ENCODE assay signal across 21 cellular contexts in the genomic region with DNA sequence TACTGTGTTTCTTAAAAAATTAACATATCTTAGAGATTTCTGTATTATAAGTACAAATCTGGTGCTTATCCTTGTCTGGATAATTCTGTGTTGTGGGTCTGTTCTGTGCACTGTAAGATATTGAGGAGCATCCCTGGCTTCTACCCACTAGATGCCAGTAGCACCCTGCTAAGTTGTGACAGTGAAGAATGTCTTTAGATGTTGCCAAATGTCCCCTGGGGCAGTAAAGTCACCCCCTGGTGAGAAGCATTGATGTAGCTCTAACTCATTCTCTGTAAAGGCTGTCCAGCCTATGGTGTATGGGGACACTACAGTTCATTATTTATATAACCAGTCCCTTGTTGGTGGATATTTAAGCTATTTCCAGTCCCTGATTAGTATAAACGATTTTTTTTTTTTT. TPM values are rescaled to one million over a fixed set of nuclear protein-coding genes. Genes with fewer than 3 reads are reported as not detected.
DNase-seq lines count a peak whose midpoint lies in the region; ATAC-seq, FAIRE-seq and TF ChIP-seq lines count a peak whose summit lies in the region.
"Had no signal": no experiment of that assay in that cellular context is flagged by ENCODE, and none has a peak within 500 bp of the region (broad histone marks: within the 10 kb centered on the region; RNA-seq: fewer than 3 reads in every experiment).

No MANE protein-coding gene starts in this region.

- no peak overlapping the region for H3K4me3 ChIP-seq in A673 (ENCODE audit: low read depth, low read length, poor library complexity, severe bottlenecking)
- H3K4me3 ChIP-seq in HCT116 (replicated peaks in 1 of 2; ENCODE audit: low read depth in 1 of 2, low read length in 2 of 2), result no peak overlapping the region
- no peak overlapping the region for H3K4me3 ChIP-seq in H1 (ENCODE audit: extremely low read depth in 1 of 4, insufficient read depth in 2 of 4, low read depth in 3 of 4, low read length in 4 of 4)
- H3K4me3 ChIP-seq: HAP-1, uterus had no signal

- no peak overlapping the region for H2BK20ac ChIP-seq in H1 (ENCODE audit: low read length)

- peak overlapping the region; percentile 53 for H3K4me2 ChIP-seq in HCT116 (ENCODE audit: low read length)
- no peak overlapping the region for H3K4me2 ChIP-seq in H1 (ENCODE audit: insufficient read depth in 1 of 2, low read depth in 2 of 2, low read length in 2 of 2)

- H3K27me3 ChIP-seq in A673 (replicated peaks; ENCODE audit: insufficient read depth, low read depth, low read length, poor library complexity) (no peaks in the 10 kb centered on the region), HCT116 (ENCODE audit: insufficient read depth, low read length) (no peaks in the 10 kb centered on the region), H1 (replicated peaks in 1 of 4; ENCODE audit: control insufficient read depth in 3 of 4, extremely low read depth in 1 of 4, insufficient read depth in 3 of 4, low read length in 3 of 4) (no peaks in the 10 kb centered on the region)
- H3K27me3 ChIP-seq: BE2C, brain microvascular endothelial cell, uterus had no signal

- no peak overlapping the region for H3K27ac ChIP-seq in A673 (ENCODE audit: low read depth, low read length, poor library complexity, severe bottlenecking)
- H3K27ac ChIP-seq in HCT116 (ENCODE audit: low read depth, low read length), result no peak overlapping the region
- no peak overlapping the region for H3K27ac ChIP-seq in H1 (ENCODE audit: low read depth, low read length)
- H3K27ac ChIP-seq: brain microvascular endothelial cell had no signal

- H3K79me2 ChIP-seq in HCT116 (ENCODE audit: insufficient read depth, low read length) (no peaks in the 10 kb centered on the region), H1 (ENCODE audit: control insufficient read depth in 1 of 2, insufficient read depth in 2 of 2, low read length in 2 of 2) (no peaks in the 10 kb centered on the region)

- peaks cover 2% of the 10 kb centered on the region; the same call in 1 of the 2 replicates for H3K23me2 ChIP-seq in H1 (ENCODE audit: low read depth, low read length)

- TF ChIP-seq RAD21 in HCT116 (IDR thresholded peaks at IDR 0.05; ENCODE audit: low read depth) (peak; percentile 59), H1 (IDR thresholded peaks at IDR 0.05 in 1 of 2, conservative IDR thresholded peaks at IDR 0.05 in 1 of 2; ENCODE audit: low read depth in 2 of 2, low read length in 2 of 2) (peak; percentile 13 to 30; a peak in 1 of 4 replicates)

- peaks cover 4 to 8% of the 10 kb centered on the region in 2 donors for H3K9me3 Mint-ChIP-seq in activated T-cell treated with anti-CD3 and anti-CD28 coated beads, Interleukin-2, amount 50 U/mL, for 72 hours
- H3K9me3 Mint-ChIP-seq: activated CD8-positive, alpha-beta T cell treated with anti-CD3 and anti-CD28 coated beads for 36 hours had no signal

- no peak overlapping the region for H2BK5ac ChIP-seq in H1 (ENCODE audit: low read depth, low read length)

- ATAC-seq in HCT116, result peak; percentile 86
- no peak for ATAC-seq in activated T-cell treated with anti-CD3 and anti-CD28 coated beads, Interleukin-2, amount 50 U/mL, for 72 hours (replicated peaks in 1 of 2)
- ATAC-seq: activated CD8-positive, alpha-beta T cell treated with anti-CD3 and anti-CD28 coated beads for 36 hours; stimulated activated effector memory CD8-positive, alpha-beta T cell treated with anti-CD3 and anti-CD28 coated beads, Interleukin-12 subunit alpha, Interleukin-12 subunit beta, amount 100 ng/mL, for 72 hours had no signal

- no peak overlapping the region for H3K9ac ChIP-seq in HCT116 (ENCODE audit: low read length)
- no peak overlapping the region for H3K9ac ChIP-seq in H1 (replicated peaks in 1 of 4; ENCODE audit: extremely low read depth in 1 of 4, low read depth in 3 of 4, low read length in 3 of 4)

- BruUV-seq in A673 (replicated peaks; lab: Mats Ljungman, UMichigan), result no TSS peak
- BruUV-seq in HCT116 (replicated peaks; lab: Mats Ljungman, UMichigan), result no TSS peak

- no peak overlapping the region for H4K91ac ChIP-seq in H1 (replicated peaks; ENCODE audit: insufficient read length, low read length)

- FAIRE-seq in H1 (lab: Jason Lieb, UNC) (no peak), H54 (lab: Jason Lieb, UNC) (no peak)
- FAIRE-seq: GM18507 had no signal

- no peak overlapping the region for H3K18ac ChIP-seq in H1 (ENCODE audit: extremely low read depth, low read length)

- H4K5ac ChIP-seq in H1 (ENCODE audit: insufficient read length, low read depth, low read length), result no peak overlapping the region

- WGBS in H1 (ENCODE audit: extremely low coverage in 1 of 2, insufficient coverage in 1 of 2, insufficient read length in 1 of 2, insufficient replicate concordance in 2 of 2, low coverage in 1 of 2, low lambda C conversion rate in 2 of 2, missing lambda C conversion rate in 1 of 2), 2 experiments, result 45% methylated on average over 1 of the region's 1 CpG; no CpG with 5 or more reads in 1 of the 2 experiments

- RAD21 ChIA-PET in HCT116 (lab: Charles Lee; ENCODE audit: low non-redundant PET in 1 of 2, low total read pairs in 2 of 2, uncharacterized antibody in 2 of 2, unreplicated experiment in 2 of 2), result no interaction called here

- no peak overlapping the region for H3K4ac ChIP-seq in H1 (replicated peaks; ENCODE audit: insufficient read length, low read depth, low read length)

- H2AFZ ChIP-seq in HCT116 (ENCODE audit: low read depth, low read length, poor library complexity, severe bottlenecking) (peak overlapping the region; percentile 94), H1 (ENCODE audit: low read length) (no peak overlapping the region)

- no peak overlapping the region for H2BK12ac ChIP-seq in H1 (ENCODE audit: low read depth, low read length)

- peaks cover 23% of the 10 kb centered on the region for H3K4me1 Mint-ChIP-seq in activated T-cell treated with anti-CD3 and anti-CD28 coated beads, Interleukin-2, amount 50 U/mL, for 72 hours (ENCODE audit: low read depth)

- no peak overlapping the region for H2BK120ac ChIP-seq in H1 (replicated peaks; ENCODE audit: low read depth, low read length)

- no peaks in the 10 kb centered on the region for H3K9me3 ChIP-seq in A673 (ENCODE audit: low read depth, low read length, poor library complexity, severe bottlenecking)
- H3K9me3 ChIP-seq in HCT116 (ENCODE audit: control insufficient read depth in 1 of 2, insufficient read depth in 1 of 2, low read depth in 1 of 2, low read length in 2 of 2), result no peaks in the 10 kb centered on the region
- no peaks in the 10 kb centered on the region for H3K9me3 ChIP-seq in H1 (ENCODE audit: insufficient read depth in 2 of 2, low read depth in 1 of 2, low read length in 1 of 2)
- H3K9me3 ChIP-seq: BE2C, HAP-1, uterus had no signal

- H3K27me3 Mint-ChIP-seq in activated T-cell treated with anti-CD3 and anti-CD28 coated beads, Interleukin-2, amount 50 U/mL, for 72 hours (ENCODE audit: low read depth), result no peaks in the 10 kb centered on the region
- H3K27me3 Mint-ChIP-seq: activated CD8-positive, alpha-beta T cell treated with anti-CD3 and anti-CD28 coated beads for 36 hours had no signal

- H3K9me2 ChIP-seq in HCT116 (ENCODE audit: insufficient read depth), result no peaks in the 10 kb centered on the region

- H2AK5ac ChIP-seq in H1 (ENCODE audit: low read depth, low read length), result no peak overlapping the region

- H3K14ac ChIP-seq in H1 (ENCODE audit: insufficient read length), result no peak overlapping the region

- no peaks in the 10 kb centered on the region for H3K79me1 ChIP-seq in H1 (ENCODE audit: low read depth, low read length)

- no peak overlapping the region for H3K27ac Mint-ChIP-seq in activated T-cell treated with anti-CD3 and anti-CD28 coated beads, Interleukin-2, amount 50 U/mL, for 72 hours
- H3K27ac Mint-ChIP-seq: activated CD8-positive, alpha-beta T cell treated with anti-CD3 and anti-CD28 coated beads for 36 hours; stimulated activated effector memory CD8-positive, alpha-beta T cell treated with anti-CD3 and anti-CD28 coated beads, Interleukin-12 subunit alpha, Interleukin-12 subunit beta, amount 100 ng/mL, for 72 hours; T-helper 2 cell treated with Interferon-gamma antibody and Interleukin-4, amounts not matched to agents 5 μg/mL and 100 μg/mL, for 36 hours had no signal

- TF ChIP-seq CTCF in A673 (conservative IDR thresholded peaks at IDR 0.05; ENCODE audit: low read depth, low read length) (peak; percentile 19; the same call in 1 of the 2 replicates), HCT116 (IDR thresholded peaks at IDR 0.05 in 2 of 3, conservative IDR thresholded peaks at IDR 0.05 in 1 of 3; ENCODE audit: borderline replicate concordance in 1 of 3, insufficient read depth in 1 of 3, low read depth in 2 of 3, low read length in 2 of 3) (peak in 2 of 3 experiments; percentile 11 to 26; a peak in 3 of 6 replicates), H1 (IDR thresholded peaks at IDR 0.05; ENCODE audit: control extremely low read depth in 1 of 3, insufficient read depth in 1 of 3, low read depth in 1 of 3, low read length in 3 of 3) (no peak)

- no peak overlapping the region for H3K23ac ChIP-seq in H1 (ENCODE audit: insufficient read length)

- no peak overlapping the region for H4K8ac ChIP-seq in H1 (ENCODE audit: extremely low read depth, insufficient read depth, low read length)

- intact Hi-C loops in A673 (cut with micrococcal nuclease; ENCODE audit: unreplicated experiment), result no loop called here
- intact Hi-C loops in HCT116 (cut with micrococcal nuclease), result no loop called here

- H3K4me1 ChIP-seq in A673 (ENCODE audit: insufficient read depth, low read length, poor library complexity, severe bottlenecking), result peaks cover 19% of the 10 kb centered on the region
- H3K4me1 ChIP-seq in HCT116 (ENCODE audit: control insufficient read depth in 1 of 2, insufficient read depth in 2 of 2, low read length in 2 of 2), result peaks cover 20 to 29% of the 10 kb centered on the region in 2 experiments
- no peaks in the 10 kb centered on the region for H3K4me1 ChIP-seq in H1 (replicated peaks in 1 of 4; ENCODE audit: control insufficient read depth in 3 of 4, insufficient read depth in 4 of 4, low read length in 3 of 4)
- H3K4me1 ChIP-seq: BE2C had no signal

- no peaks in the 10 kb centered on the region for H4K20me1 ChIP-seq in HCT116 (ENCODE audit: insufficient read depth)
- no peaks in the 10 kb centered on the region for H4K20me1 ChIP-seq in H1 (replicated peaks in 1 of 2; ENCODE audit: control insufficient read depth in 1 of 2, insufficient read depth in 2 of 2, low read length in 2 of 2)

- peak; percentile 72 for DNase-seq in A673 (ENCODE audit: low spot score)
- no peak for DNase-seq in HCT116 (ENCODE audit: low read depth, low spot score)
- peak; percentile 53 for DNase-seq in NOMO-1 treated with DMSO at 0.1 percent for 48 hours (lab: John Stamatoyannopoulos, UW; ENCODE audit: unreplicated experiment)
- DNase-seq in H1 (ENCODE audit: low read depth in 1 of 2, low spot score in 2 of 2), result no peak
- no peak for DNase-seq in activated T-cell treated with anti-CD3 and anti-CD28 coated beads, Interleukin-2, amount 50 U/mL, for 72 hours
- no peak for DNase-seq in H54 (ENCODE audit: insufficient read length, low spot score)
- DNase-seq in cerebellum (ENCODE audit: low spot score), result no peak
- DNase-seq in activated gamma-delta T cell treated with Interleukin-2 at 50 U/mL for 16 hours, result no peak
- DNase-seq: activated CD8-positive, alpha-beta T cell treated with anti-CD3 and anti-CD28 coated beads for 36 hours; activated gamma-delta T cell; BE2C; brain microvascular endothelial cell; GDM1; glutamatergic neuron; NCI-H2081 treated with DMSO at 0.1 percent for 48 hours; stimulated activated CD4-positive, alpha-beta T cell treated with anti-CD3 and anti-CD28 coated beads, Interleukin-4, amount 100 ng/mL, for 1 hour; uterus had no signal

- TF ChIP-seq POLR2A in HCT116 (IDR thresholded peaks at IDR 0.05; ENCODE audit: borderline replicate concordance, extremely low read depth, insufficient read depth, insufficient read length) (no peak), H1 (IDR thresholded peaks at IDR 0.05; ENCODE audit: control extremely low read depth in 1 of 2, low read depth in 2 of 2, low read length in 2 of 2) (no peak), H54 (IDR thresholded peaks at IDR 0.05; ENCODE audit: low read depth, low read length) (no peak)

- no peak overlapping the region for H2BK15ac ChIP-seq in H1 (ENCODE audit: low read length)

- no peak for TF ChIP-seq EP300 in H1 (IDR thresholded peaks at IDR 0.05; ENCODE audit: borderline replicate concordance in 1 of 2, low read depth in 2 of 2, low read length in 2 of 2)

- CTCF ChIA-PET in A673 (lab: Charles Lee), result interaction anchor here (0.7 kb wide), 1 partner anchor 157 kb away, joined by 6 read pairs; no protein-coding TSS in a partner anchor
- CTCF ChIA-PET in HCT116 (lab: Charles Lee), result interaction anchor here (0.6 to 1.1 kb wide), 2 partner anchors 83 to 451 kb away, joined by 3 to 4 read pairs; no protein-coding TSS in a partner anchor
- CTCF ChIA-PET in H1 (lab: Charles Lee; ENCODE audit: partially characterized antibody), result interaction anchor here (1.3 to 2.2 kb wide), 3 partner anchors 9 to 67 kb away, joined by 3 to 8 read pairs (median 7); no protein-coding TSS in a partner anchor

- H3K4me3 Mint-ChIP-seq in activated T-cell treated with anti-CD3 and anti-CD28 coated beads, Interleukin-2, amount 50 U/mL, for 72 hours, result no peak overlapping the region
- H3K4me3 Mint-ChIP-seq: activated CD8-positive, alpha-beta T cell treated with anti-CD3 and anti-CD28 coated beads for 36 hours; stimulated activated effector memory CD8-positive, alpha-beta T cell treated with anti-CD3 and anti-CD28 coated beads, Interleukin-12 subunit alpha, Interleukin-12 subunit beta, amount 100 ng/mL, for 72 hours; T-helper 2 cell treated with Interferon-gamma antibody and Interleukin-4, amounts not matched to agents 5 μg/mL and 100 μg/mL, for 36 hours had no signal

- POLR2A ChIA-PET in A673 (lab: Charles Lee; ENCODE audit: low non-redundant PET), result interaction anchor here (0.6 kb wide), 2 partner anchors 38 to 69 kb away, joined by 4 to 6 read pairs; no protein-coding TSS in a partner anchor
- POLR2A ChIA-PET in HCT116 (lab: Charles Lee), result interaction anchor here (1.2 kb wide), 1 partner anchor 94 kb away, joined by 3 read pairs; no protein-coding TSS in a partner anchor
- POLR2A ChIA-PET in H1 (lab: Charles Lee; ENCODE audit: partially characterized antibody), result interaction anchor here (0.6 kb wide), 1 partner anchor 143 kb away, joined by 3 read pairs; no protein-coding TSS in a partner anchor

- no peaks in the 10 kb centered on the region for H3K36me3 ChIP-seq in A673 (ENCODE audit: insufficient read depth, low read length, poor library complexity, severe bottlenecking)
- H3K36me3 ChIP-seq in HCT116 (ENCODE audit: control insufficient read depth in 1 of 2, insufficient read depth in 2 of 2, low read length in 2 of 2), result no peaks in the 10 kb centered on the region
- no peaks in the 10 kb centered on the region for H3K36me3 ChIP-seq in H1 (ENCODE audit: control insufficient read depth in 2 of 4, insufficient read depth in 4 of 4, low read length in 3 of 4)
- H3K36me3 ChIP-seq: BE2C, brain microvascular endothelial cell, HAP-1, uterus had no signal

- H3K56ac ChIP-seq in H1 (replicated peaks; ENCODE audit: insufficient read length, low read depth, low read length), result no peak overlapping the region

- no peaks in the 10 kb centered on the region for H3K36me3 Mint-ChIP-seq in activated T-cell treated with anti-CD3 and anti-CD28 coated beads, Interleukin-2, amount 50 U/mL, for 72 hours (ENCODE audit: insufficient read depth in 2 of 2)
- H3K36me3 Mint-ChIP-seq: stimulated activated effector memory CD8-positive, alpha-beta T cell treated with anti-CD3 and anti-CD28 coated beads, Interleukin-12 subunit alpha, Interleukin-12 subunit beta, amount 100 ng/mL, for 72 hours had no signal

RNA-seq across cellular contexts. Expression of a gene that starts 31.4 kb away (rescaled TPM):
- total RNA-seq in A673 (2021) (1.7 and 3.9 TPM in 2 replicates), HCT116 (2021; ENCODE audit: unreplicated experiment) (4.7 TPM), cerebellum (1.4 TPM)
- polyA plus RNA-seq in HCT116 (2012), result 12.0 and 15.5 TPM in 2 replicates
- 1.3 and 1.5 TPM in 2 replicates for total RNA-seq in H1 (2021; fragmentation: NEBNext Ultra II Directional; extraction: Animal tissue kit (Norgen Biotek cat#: 25700))
- 0.39 TPM in 2 replicates for polyA plus RNA-seq in H1 (2011; rRNA removed)
- polyA plus RNA-seq in H1 (2011; cell fraction: cytosol; rRNA removed), result 0.93 TPM
- 2.5 TPM for polyA plus RNA-seq in H1 (2011; cell fraction: nucleus; rRNA removed)
- 3.1 to 5.2 TPM (median 3.9 TPM) in 4 replicates for polyA plus RNA-seq in H1 (2012, experiment 1 of 2)
- not detected for polyA plus RNA-seq in H1 (2012, experiment 2 of 2)
- polyA plus RNA-seq in H1 (2013, experiment 1 of 2), result 0.28 TPM
- 0.22 TPM for polyA plus RNA-seq in H1 (2013, experiment 2 of 2)
- polyA minus RNA-seq in H1 (2011; rRNA and poly(A)+ RNA removed), result 0.73 and 2.6 TPM in 2 replicates
- polyA minus RNA-seq in H1 (2011; cell fraction: cytosol; rRNA and poly(A)+ RNA removed), result not detected
- polyA minus RNA-seq in H1 (2011; cell fraction: nucleus; rRNA and poly(A)+ RNA removed), result 2.1 TPM
- 1 to 10 TPM; 2.0 to 2.1 TPM for total RNA-seq in activated T-cell treated with anti-CD3 and anti-CD28 coated beads, Interleukin-2, amount 50 U/mL, for 72 hours

Comparison
In these comparisons a context has a peak if more than half of its experiments do, and no peak if none do; other contexts are left out.
1. DNase-seq: peak in A673 (single experiment) and NOMO-1 treated with DMSO at 0.1 percent for 48 hours (single experiment); none in HCT116 (single experiment), H1 (0 of 2), activated T-cell treated with anti-CD3 and anti-CD28 coated beads, Interleukin-2, amount 50 U/mL, for 72 hours (0 of 2), H54 (single experiment), cerebellum (single experiment) and activated gamma-delta T cell treated with Interleukin-2 at 50 U/mL for 16 hours (single experiment).
2. CTCF ChIP-seq: peak in A673 (single experiment) and HCT116 (2 of 3); none in H1 (0 of 3).